ENCODE assay signal across 18 cellular contexts in genomic region chr7:47496064-47496665, GRCh38.
DNase-seq lines count a peak whose midpoint lies in the region; ATAC-seq and TF ChIP-seq lines count a peak whose summit lies in the region.
"Had no signal": no experiment of that assay in that cellular context is flagged by ENCODE, and none has a peak within 500 bp of the region (broad histone marks: within the 10 kb centered on the region; RNA-seq: fewer than 3 reads in every experiment).

No MANE protein-coding gene starts in this region.

- no peaks in the 10 kb centered on the region for H3K36me3 Mint-ChIP-seq in glutamatergic neuron (ENCODE audit: unreplicated experiment)
- no peaks in the 10 kb centered on the region for H3K36me3 Mint-ChIP-seq in activated naive CD4-positive, alpha-beta T cell treated with anti-CD3 and anti-CD28 coated beads, Interleukin-2, amount 50 U/mL, for 72 hours
- H3K36me3 Mint-ChIP-seq: natural killer cell had no signal

- H3K4me3 ChIP-seq in retinal pigment epithelial cell (ENCODE audit: low read length): peak overlapping the region; percentile 24
- H3K4me3 ChIP-seq: A549 had no signal

- peaks cover 39% of the 10 kb centered on the region for H3K4me1 Mint-ChIP-seq in glutamatergic neuron (ENCODE audit: low read depth, unreplicated experiment)

- TF ChIP-seq CTCF in glutamatergic neuron (IDR thresholded peaks at IDR 0.05; ENCODE audit: partially characterized antibody, unreplicated experiment): no peak
- TF ChIP-seq CTCF in retinal pigment epithelial cell (conservative IDR thresholded peaks at IDR 0.05; ENCODE audit: low read depth, low read length): no peak

- H3K4me3 Mint-ChIP-seq in glutamatergic neuron (ENCODE audit: unreplicated experiment): peak overlapping the region; percentile 45
- H3K4me3 Mint-ChIP-seq: natural killer cell had no signal

- no peak for ATAC-seq in HG03139 (IDR thresholded peaks at IDR 0.05; ENCODE audit: unreplicated experiment)
- ATAC-seq in activated naive CD4-positive, alpha-beta T cell treated with anti-CD3 and anti-CD28 coated beads, Interleukin-2, amount 50 U/mL, for 72 hours: no peak
- ATAC-seq: natural killer cell, PC-3 had no signal

- DNase-seq in NCI-H2029 (lab: John Stamatoyannopoulos, UW) (peak; percentile 26), NCI-H2029 treated with DMSO at 0.1 percent for 48 hours (lab: John Stamatoyannopoulos, UW) (no peak), NCI-H82 (lab: John Stamatoyannopoulos, UW) (peak; percentile 83), glutamatergic neuron (no peak), retinal pigment epithelial cell (ENCODE audit: low read depth) (peak; percentile 63), middle frontal gyrus (ENCODE audit: extremely low spot score, low spot score) (no peak)
- no peak for DNase-seq in activated naive CD4-positive, alpha-beta T cell treated with anti-CD3 and anti-CD28 coated beads, Interleukin-2, amount 50 U/mL, for 72 hours (ENCODE audit: low spot score in 2 of 2)
- DNase-seq: brain microvascular endothelial cell, COR-L47, foreskin fibroblast, HCEC 1CT, natural killer cell, PC-3, T-helper 2 cell, testis had no signal

- peaks cover 10% of the 10 kb centered on the region for H3K27me3 Mint-ChIP-seq in glutamatergic neuron (ENCODE audit: unreplicated experiment)

- peak overlapping the region; percentile 22 for H3K27ac Mint-ChIP-seq in glutamatergic neuron (ENCODE audit: unreplicated experiment)
- H3K27ac Mint-ChIP-seq in activated naive CD4-positive, alpha-beta T cell treated with anti-CD3 and anti-CD28 coated beads, Interleukin-2, amount 50 U/mL, for 72 hours: no peak overlapping the region
- H3K27ac Mint-ChIP-seq: activated T-helper 2 cell treated with anti-CD3 and anti-CD28 coated beads, Interferon-gamma antibody, Interleukin-2, Interleukin-4, amounts not matched to agents 10 μg/mL and 5 μg/mL and 100 μg/mL, durations not matched to agents 14 hours and 24 hours and 36 hours; natural killer cell had no signal

- H3K9me3 Mint-ChIP-seq in glutamatergic neuron (ENCODE audit: unreplicated experiment): peaks cover 7% of the 10 kb centered on the region
- no peaks in the 10 kb centered on the region for H3K9me3 Mint-ChIP-seq in activated naive CD4-positive, alpha-beta T cell treated with anti-CD3 and anti-CD28 coated beads, Interleukin-2, amount 50 U/mL, for 72 hours
- H3K9me3 Mint-ChIP-seq: activated T-helper 2 cell treated with anti-CD3 and anti-CD28 coated beads, Interferon-gamma antibody, Interleukin-2, Interleukin-4, amounts not matched to agents 10 μg/mL and 5 μg/mL and 100 μg/mL, durations not matched to agents 14 hours and 24 hours and 36 hours; natural killer cell had no signal

Comparison
In these comparisons a context has a peak if more than half of its experiments do, and no peak if none do; other contexts are left out.
1. DNase-seq: peak in NCI-H2029 (single experiment), NCI-H82 (single experiment) and retinal pigment epithelial cell (single experiment); none in NCI-H2029 treated with DMSO at 0.1 percent for 48 hours (single experiment), glutamatergic neuron (single experiment), middle frontal gyrus (single experiment) and activated naive CD4-positive, alpha-beta T cell treated with anti-CD3 and anti-CD28 coated beads, Interleukin-2, amount 50 U/mL, for 72 hours (0 of 2).